In genomic region chr3:168688267-168688666, GRCh38 we compare ENCODE assay signal across 9 cellular contexts.
"Had no signal": no experiment of that assay in that cellular context is flagged by ENCODE, and none has a peak within 500 bp of the region (broad histone marks: within the 10 kb centered on the region; RNA-seq: fewer than 3 reads in every experiment).

No MANE protein-coding gene starts in this region.

- H3K9me3 ChIP-seq: HAP-1 had no signal

- ATAC-seq: HCT116, HepG2 had no signal

- H3K4me1 ChIP-seq: HAP-1 had no signal

- FAIRE-seq: HepG2 had no signal

- H3K36me3 ChIP-seq: HAP-1 had no signal

- H2AFZ ChIP-seq: GM23248 had no signal

- H3K9ac ChIP-seq: GM23248 had no signal

- DNase-seq: GM23248, GOT3, H7, HFFc6, KBM-7 had no signal

- H3K27ac ChIP-seq: GM23248, HL-60 had no signal

- H3K4me3 ChIP-seq: GM23248, HAP-1 had no signal
